ENCODE assay signal across 15 cellular contexts in genomic region chr3:12541625-12542024, GRCh38. TPM values are rescaled to one million over a fixed set of nuclear protein-coding genes. Genes with fewer than 3 reads are reported as not detected.
DNase-seq lines count a peak whose midpoint lies in the region; ATAC-seq, FAIRE-seq and TF ChIP-seq lines count a peak whose summit lies in the region.
"Had no signal": no experiment of that assay in that cellular context is flagged by ENCODE, and none has a peak within 500 bp of the region (broad histone marks: within the 10 kb centered on the region; RNA-seq: fewer than 3 reads in every experiment).

No MANE protein-coding gene starts in this region.

- intact Hi-C loops in CD4-positive, alpha-beta T cell (cut with DNase I, micrococcal nuclease), result no loop called here

- H3K27me3 Mint-ChIP-seq in CD4-positive, alpha-beta T cell, result no peaks in the 10 kb centered on the region
- H3K27me3 Mint-ChIP-seq: IgD-negative memory B cell had no signal

- DNase-seq in AG09309 (ENCODE audit: low read depth) (no peak), bronchial epithelial cell (ENCODE audit: low read depth) (no peak), kidney epithelial cell (ENCODE audit: low read depth) (no peak), NCI-H1092 treated with DMSO at 0.1 percent for 48 hours (lab: John Stamatoyannopoulos, UW) (no peak), HK-2 (ENCODE audit: unreplicated experiment) (no peak)
- no peak for DNase-seq in CD4-positive, alpha-beta T cell
- DNase-seq: activated T-cell treated with anti-CD3 and anti-CD28 coated beads for 4 hours, aorta, C1 segment of cervical spinal cord, NCI-H2081 treated with DMSO at 0.1 percent for 48 hours had no signal

- no peaks in the 10 kb centered on the region for H3K9me3 Mint-ChIP-seq in CD4-positive, alpha-beta T cell
- H3K9me3 Mint-ChIP-seq: IgD-negative memory B cell had no signal

- peak; percentile 55 for ATAC-seq in GM21529 (IDR thresholded peaks at IDR 0.05; ENCODE audit: unreplicated experiment)
- ATAC-seq in HG02798 (IDR thresholded peaks at IDR 0.05; ENCODE audit: poor library complexity, unreplicated experiment), result no peak
- no peak for ATAC-seq in CD4-positive, alpha-beta T cell (ENCODE audit: poor library complexity)

- no peak overlapping the region for H3K27ac ChIP-seq in CD4-positive, alpha-beta T cell (ENCODE audit: low read depth, low read length)
- H3K27ac ChIP-seq: skin epidermis had no signal

- POLR2A ChIA-PET in CD4-positive, alpha-beta T cell (lab: Charles Lee), result no interaction called here

- FAIRE-seq in bronchial epithelial cell (lab: Jason Lieb, UNC), result no peak

- peaks cover 4% of the 10 kb centered on the region for H3K36me3 Mint-ChIP-seq in CD4-positive, alpha-beta T cell (ENCODE audit: low read depth)
- H3K36me3 Mint-ChIP-seq: IgD-negative memory B cell had no signal

- TF ChIP-seq CTCF in AG09309 (IDR thresholded peaks at IDR 0.05; ENCODE audit: control insufficient read depth, insufficient read depth, low read depth, low read length, missing control alignments) (peak; percentile 38), bronchial epithelial cell (IDR thresholded peaks at IDR 0.05; ENCODE audit: insufficient read depth, low read length, severe bottlenecking) (peak; percentile 37), kidney epithelial cell (IDR thresholded peaks at IDR 0.05; ENCODE audit: insufficient read depth, low read length, poor library complexity, severe bottlenecking) (peak; percentile 11)
- no peak for TF ChIP-seq CTCF in CD4-positive, alpha-beta T cell (IDR thresholded peaks at IDR 0.05)

- H3K9me3 ChIP-seq in CD4-positive, alpha-beta T cell (ENCODE audit: control insufficient read depth, low read length), result no peaks in the 10 kb centered on the region

- H3K4me3 Mint-ChIP-seq in CD4-positive, alpha-beta T cell, result no peak overlapping the region
- H3K4me3 Mint-ChIP-seq: IgD-negative memory B cell had no signal

- H3K4me3 ChIP-seq in AG09309 (ENCODE audit: control insufficient read depth, low read depth, low read length) (no peak overlapping the region), bronchial epithelial cell (ENCODE audit: low read depth, low read length) (no peak overlapping the region), kidney epithelial cell (ENCODE audit: low read depth, low read length) (no peak overlapping the region)
- H3K4me3 ChIP-seq: skin epidermis had no signal

- H3K27me3 ChIP-seq in bronchial epithelial cell (ENCODE audit: control insufficient read depth, insufficient read depth, low read length), result no peaks in the 10 kb centered on the region
- no peaks in the 10 kb centered on the region for H3K27me3 ChIP-seq in kidney epithelial cell (ENCODE audit: control insufficient read depth, insufficient read depth, low read length)
- H3K27me3 ChIP-seq in CD4-positive, alpha-beta T cell (ENCODE audit: control insufficient read depth, insufficient read depth, low read length), result no peaks in the 10 kb centered on the region

- CTCF ChIA-PET in CD4-positive, alpha-beta T cell (lab: Charles Lee), result no interaction called here

- no peaks in the 10 kb centered on the region for H3K4me1 Mint-ChIP-seq in CD4-positive, alpha-beta T cell (ENCODE audit: low read depth)

- H3K27ac Mint-ChIP-seq in CD4-positive, alpha-beta T cell, result no peak overlapping the region

- no peaks in the 10 kb centered on the region for H3K36me3 ChIP-seq in bronchial epithelial cell (ENCODE audit: control insufficient read depth, insufficient read depth, low read length)
- H3K36me3 ChIP-seq in kidney epithelial cell (ENCODE audit: control insufficient read depth, insufficient read depth, low read length), result no peaks in the 10 kb centered on the region

RNA-seq across cellular contexts. Expression of gene MKRN2OS, which starts 3.7 kb away (rescaled TPM):
- total RNA-seq in bronchial epithelial cell (2.1 and 3.7 TPM in 2 replicates), kidney epithelial cell (0.14 and 1.3 TPM in 2 replicates)
- total RNA-seq in CD4-positive, alpha-beta T cell, result not detected
- total RNA-seq: aorta, RPMI7951 had no signal

RNA-seq across cellular contexts. Expression of gene MKRN2, which starts 15.3 kb away (rescaled TPM):
- 21.3 and 22.9 TPM in 2 replicates for total RNA-seq in bronchial epithelial cell
- total RNA-seq in kidney epithelial cell, result 45.9 and 55.6 TPM in 2 replicates
- 10 to 100 TPM; 19.0 to 20.3 TPM for total RNA-seq in CD4-positive, alpha-beta T cell

RNA-seq across cellular contexts. Expression of gene TSEN2, which starts 57.3 kb away (rescaled TPM):
- total RNA-seq in bronchial epithelial cell, result 16.6 and 21.3 TPM in 2 replicates
- total RNA-seq in kidney epithelial cell, result 8.4 and 11.4 TPM in 2 replicates
- 1 to 10 TPM; 8.0 to 8.2 TPM for total RNA-seq in CD4-positive, alpha-beta T cell
